23 cellular contexts compared by ENCODE assay signal in genomic region chr5:1018596-1018995, GRCh38. TPM values are rescaled to one million over a fixed set of nuclear protein-coding genes. Genes with fewer than 3 reads are reported as not detected.
DNase-seq lines count a peak whose midpoint lies in the region; ATAC-seq, FAIRE-seq and TF ChIP-seq lines count a peak whose summit lies in the region.
"Had no signal": no experiment of that assay in that cellular context is flagged by ENCODE, and none has a peak within 500 bp of the region (broad histone marks: within the 10 kb centered on the region; RNA-seq: fewer than 3 reads in every experiment).

No MANE protein-coding gene starts in this region.

- DNase-seq in left cardiac atrium (peak; percentile 15), Right ventricle myocardium superior (no peak), chondrocyte (ENCODE audit: low spot score) (peak; percentile 85), kidney (peak; percentile 67), spleen (peak; percentile 66), NCI-H1105 treated with DMSO at 0.1 percent for 48 hours (lab: John Stamatoyannopoulos, UW) (no peak)
- DNase-seq: CD4-positive, CD25-positive, alpha-beta regulatory T cell; EL; GF-D8; NCI-H1105; NCI-H2029 treated with DMSO at 0.1 percent for 48 hours; NCI-H226; NCI-H510A treated with DMSO at 0.1 percent for 48 hours; NCI-H748 treated with DMSO at 0.1 percent for 48 hours; PC-9; RPMI8226; SIG-M5 had no signal

- H3K4me3 ChIP-seq in kidney (ENCODE audit: low read length in 2 of 2) (no peak overlapping the region), spleen (no peak overlapping the region)
- H3K4me3 ChIP-seq: PC-9 had no signal

- H3K27ac ChIP-seq in kidney (ENCODE audit: low read depth in 2 of 2, low read length in 2 of 2) (no peak overlapping the region), spleen (no peak overlapping the region)
- H3K27ac ChIP-seq: PC-9 had no signal

- H3K4me1 ChIP-seq in kidney (ENCODE audit: control insufficient read depth in 1 of 2, insufficient read depth in 1 of 2, low read depth in 1 of 2, low read length in 2 of 2) = no peaks in the 10 kb centered on the region
- H3K4me1 ChIP-seq in spleen = peaks cover 0 to 4% (median 0%) of the 10 kb centered on the region in 6 donors

- no peak overlapping the region for H3K9ac ChIP-seq in kidney (ENCODE audit: low read length in 2 of 2)

- H3K9me3 ChIP-seq in kidney (ENCODE audit: control insufficient read depth in 1 of 2, low read length in 2 of 2) (no peaks in the 10 kb centered on the region), spleen (no peaks in the 10 kb centered on the region)

- H3K36me3 Mint-ChIP-seq in chondrocyte (ENCODE audit: low read depth) = no peaks in the 10 kb centered on the region
- H3K36me3 Mint-ChIP-seq: CD4-positive, CD25-positive, alpha-beta regulatory T cell had no signal

- no peaks in the 10 kb centered on the region for H3K36me3 ChIP-seq in kidney (ENCODE audit: control insufficient read depth in 1 of 2, insufficient read depth in 2 of 2, low read length in 2 of 2)
- H3K36me3 ChIP-seq in spleen = no peaks in the 10 kb centered on the region

- no peak for TF ChIP-seq POLR2A in spleen (IDR thresholded peaks at IDR 0.05)

- H3K27me3 ChIP-seq in spleen (replicated peaks in 1 of 7) = peaks cover 0 to 6% (median 0%) of the 10 kb centered on the region in 7 donors

- H3K4me1 Mint-ChIP-seq in chondrocyte (ENCODE audit: low read depth) = no peaks in the 10 kb centered on the region
- H3K4me1 Mint-ChIP-seq: B cell; CD4-positive, CD25-positive, alpha-beta regulatory T cell had no signal

- intact Hi-C loops in left cardiac atrium (cut with DNase I) = no loop called here
- intact Hi-C loops in Right ventricle myocardium superior (cut with DNase I) = no loop called here
- intact Hi-C loops in kidney (cut with DNase I) = no loop called here
- intact Hi-C loops in spleen (cut with DNase I; ENCODE audit: low total_unique reads) = no loop called here

- no peak overlapping the region for H3K4me3 Mint-ChIP-seq in chondrocyte (ENCODE audit: unreplicated experiment)
- H3K4me3 Mint-ChIP-seq: B cell; CD4-positive, CD25-positive, alpha-beta regulatory T cell had no signal

- WGBS in spleen, 5 donors = 75 to 89% (median 77%) methylated on average over 6 to 9 of the region's 9 CpGs

- H3K9me3 Mint-ChIP-seq in chondrocyte (ENCODE audit: low read depth) = no peaks in the 10 kb centered on the region
- H3K9me3 Mint-ChIP-seq: CD4-positive, CD25-positive, alpha-beta regulatory T cell had no signal

- TF ChIP-seq CTCF in chondrocyte (IDR thresholded peaks at IDR 0.05) = no peak
- TF ChIP-seq CTCF in kidney (IDR thresholded peaks at IDR 0.05; ENCODE audit: borderline replicate concordance, extremely low read depth, insufficient read depth) = no peak
- no peak for TF ChIP-seq CTCF in spleen (IDR thresholded peaks at IDR 0.05 in 8 of 11, conservative IDR thresholded peaks at IDR 0.05 in 3 of 11)

- no peak for ATAC-seq in left cardiac atrium
- no peak for ATAC-seq in Right ventricle myocardium superior (ENCODE audit: poor library complexity)
- no peak for ATAC-seq in HG03520 (IDR thresholded peaks at IDR 0.05; ENCODE audit: unreplicated experiment)
- ATAC-seq in GM18502 (IDR thresholded peaks at IDR 0.05; ENCODE audit: poor library complexity, unreplicated experiment) = no peak

- FAIRE-seq in kidney (lab: Jason Lieb, UNC) = no peak
- FAIRE-seq: GM19239, H54 had no signal

- peaks cover 19% of the 10 kb centered on the region for H3K27me3 Mint-ChIP-seq in chondrocyte (ENCODE audit: low read depth)
- H3K27me3 Mint-ChIP-seq: B cell; CD4-positive, CD25-positive, alpha-beta regulatory T cell had no signal

- H3K27ac Mint-ChIP-seq in chondrocyte (ENCODE audit: unreplicated experiment) = no peak overlapping the region
- H3K27ac Mint-ChIP-seq: B cell; CD4-positive, CD25-positive, alpha-beta regulatory T cell had no signal

RNA-seq across cellular contexts. Expression of gene NKD2, which starts 10.0 kb away (rescaled TPM):
- total RNA-seq in left cardiac atrium (10 to 100 TPM in 1 of 2 donors, 1 to 10 TPM in 1; 4.4 to 10.4 TPM), Right ventricle myocardium superior (2.8 TPM), chondrocyte (not detected in 3 replicates), kidney (14.1 TPM), spleen (10 to 100 TPM in 6 of 7 donors, 1 to 10 TPM in 1; 1.4 to 52.3 (median 17.9) TPM)
- polyA plus RNA-seq in kidney (ENCODE audit: insufficient read depth, low read depth, low replicate concordance) (7.9 TPM), spleen (10 to 100 TPM in 1 of 3 donors, 1 to 10 TPM in 2; 5.9 to 16.4 (median 7.0) TPM)
- total RNA-seq: CD4-positive, CD25-positive, alpha-beta regulatory T cell; HT1080 had no signal
- polyA plus RNA-seq: CD4-positive, CD25-positive, alpha-beta regulatory T cell had no signal

Comparison
In these comparisons a context has a peak if more than half of its experiments do, and no peak if none do; other contexts are left out.
1. DNase-seq: peak in left cardiac atrium (single experiment), chondrocyte (single experiment), kidney (single experiment) and spleen (single experiment); none in Right ventricle myocardium superior (single experiment) and NCI-H1105 treated with DMSO at 0.1 percent for 48 hours (single experiment).